32 cellular contexts compared by ENCODE assay signal in genomic region chr17:49472527-49472926, GRCh38. TPM values are rescaled to one million over a fixed set of nuclear protein-coding genes. Genes with fewer than 3 reads are reported as not detected.
"Had no signal": no experiment of that assay in that cellular context is flagged by ENCODE, and none has a peak within 500 bp of the region (broad histone marks: within the 10 kb centered on the region; RNA-seq: fewer than 3 reads in every experiment).

No MANE protein-coding gene starts in this region.

- H3K4me2 ChIP-seq: hepatocyte had no signal

- H3K36me3 ChIP-seq: esophagus squamous epithelium, pancreas, prostate gland, stomach, tibial artery, upper lobe of right lung had no signal

- H3K27me3 ChIP-seq: pancreas had no signal

- H3K27ac ChIP-seq: epithelial cell of prostate, esophagus squamous epithelium, hepatocyte, pancreas, prostate gland, stomach, tibial artery, upper lobe of right lung had no signal

- H3K9me3 Mint-ChIP-seq: central memory CD8-positive, alpha-beta T cell had no signal

- H3K4me3 ChIP-seq: esophagus squamous epithelium, hepatocyte, lung, mucosa of descending colon, pancreas, prostate gland, stomach, tibial artery, upper lobe of right lung had no signal

- H3K36me3 Mint-ChIP-seq: activated naive CD4-positive, alpha-beta T cell treated with anti-CD3 and anti-CD28 coated beads, Interleukin-2, amount 10 ng/mL, durations not matched to agents 7 days and 5 days had no signal

- H3K4me1 ChIP-seq: pancreas, prostate gland had no signal

- H3K4me1 Mint-ChIP-seq: activated naive CD4-positive, alpha-beta T cell treated with anti-CD3 and anti-CD28 coated beads, Interleukin-2, amount 10 ng/mL, durations not matched to agents 7 days and 5 days; central memory CD8-positive, alpha-beta T cell had no signal

- DNase-seq: activated CD4-positive, alpha-beta T cell treated with anti-CD3 and anti-CD28 coated beads for 48 hours; activated CD4-positive, alpha-beta T cell treated with anti-CD3 and anti-CD28 coated beads, Interleukin-2, amount 50 U/mL, for 48 hours; activated CD8-positive, alpha-beta memory T cell treated with anti-CD3 and anti-CD28 coated beads for 24 hours; activated CD8-positive, alpha-beta memory T cell treated with anti-CD3 and anti-CD28 coated beads, Interleukin-2, amount 50 U/mL, for 4 hours; activated gamma-delta T cell; activated naive CD4-positive, alpha-beta T cell treated with anti-CD3 and anti-CD28 coated beads, Interleukin-2, amount 10 ng/mL, durations not matched to agents 7 days and 5 days; activated T-cell treated with anti-CD3 and anti-CD28 coated beads, Interleukin-2, amount 50 U/mL, for 1 hour; amniotic stem cell; effector CD8-positive, alpha-beta T cell; esophagus squamous epithelium; foreskin melanocyte; islet precursor cell; nucleus accumbens; pancreas; retina; stimulated activated CD4-positive, alpha-beta T cell treated with anti-CD3 and anti-CD28 coated beads, Interleukin-15, amount 100 ng/mL, for 24 hours; stimulated activated CD4-positive, alpha-beta T cell treated with anti-CD3 and anti-CD28 coated beads, Interleukin-2, amount 100 ng/mL, for 24 hours; stimulated activated naive B cell treated with anti-CD40 and anti-IgM and Interleukin-4, amounts not matched to agents 10 μg/mL and 1 μg/mL and 100 μg/mL, for 72 hours; stomach; T-helper 1 cell; tibial artery; upper lobe of right lung had no signal

- H2AFZ ChIP-seq: hepatocyte had no signal

- H3K9me3 ChIP-seq: esophagus squamous epithelium, mucosa of descending colon, pancreas, prostate gland, tibial artery, upper lobe of right lung had no signal

- H3K79me2 ChIP-seq: hepatocyte had no signal

- H3K4me3 Mint-ChIP-seq: activated naive CD4-positive, alpha-beta T cell treated with anti-CD3 and anti-CD28 coated beads, Interleukin-2, amount 10 ng/mL, durations not matched to agents 7 days and 5 days; activated T-helper 1 cell treated with anti-CD3 and anti-CD28 coated beads, Interleukin-12 subunit alpha, Interleukin-12 subunit beta, Interleukin-2, Interleukin-4 antibody, amounts not matched to agents 30 ng/mL and 10 ng/mL and 1 ng/mL, durations not matched to agents 14 hours and 24 hours and 36 hours; central memory CD8-positive, alpha-beta T cell; natural killer cell treated with Interleukin-12 subunit alpha and Interleukin-12 subunit beta and Interleukin-15 and Interleukin-18, amount 100 ng/mL, for 72 hours; stimulated activated naive B cell treated with anti-CD40 and anti-IgM and Interleukin-4, amounts not matched to agents 10 μg/mL and 1 μg/mL and 100 μg/mL, for 72 hours had no signal

- H3K27ac Mint-ChIP-seq: activated naive CD4-positive, alpha-beta T cell treated with anti-CD3 and anti-CD28 coated beads, Interleukin-2, amount 10 ng/mL, durations not matched to agents 7 days and 5 days; activated T-helper 1 cell treated with anti-CD3 and anti-CD28 coated beads, Interleukin-12 subunit alpha, Interleukin-12 subunit beta, Interleukin-2, Interleukin-4 antibody, amounts not matched to agents 30 ng/mL and 10 ng/mL and 1 ng/mL, durations not matched to agents 14 hours and 24 hours and 36 hours; natural killer cell treated with Interleukin-12 subunit alpha and Interleukin-12 subunit beta and Interleukin-15 and Interleukin-18, amount 100 ng/mL, for 72 hours; stimulated activated naive B cell treated with anti-CD40 and anti-IgM and Interleukin-4, amounts not matched to agents 10 μg/mL and 1 μg/mL and 100 μg/mL, for 72 hours had no signal

- ATAC-seq: mucosa of descending colon; pancreas; stimulated activated naive B cell treated with anti-CD40 and anti-IgM and Interleukin-4, amounts not matched to agents 10 μg/mL and 1 μg/mL and 100 μg/mL, for 72 hours; upper lobe of right lung had no signal

RNA-seq across cellular contexts. Expression of gene NGFR, which starts 22.6 kb away (rescaled TPM):
- total RNA-seq: dermis microvascular lymphatic vessel endothelial cell, glomerular endothelial cell had no signal
